ENCODE assay signal across 11 cellular contexts in genomic region chr15:91407237-91407889, GRCh38.
DNase-seq lines count a peak whose midpoint lies in the region; TF ChIP-seq lines count a peak whose summit lies in the region.
"Had no signal": no experiment of that assay in that cellular context is flagged by ENCODE, and none has a peak within 500 bp of the region (broad histone marks: within the 10 kb centered on the region; RNA-seq: fewer than 3 reads in every experiment).

No MANE protein-coding gene starts in this region.

- in situ Hi-C loops in astrocyte of the cerebellum (cut with HindIII; ENCODE audit: low sequenced_read_pairs), result no loop called here

- no peak overlapping the region for H3K4me3 ChIP-seq in astrocyte of the cerebellum (ENCODE audit: low read depth, low read length)
- H3K4me3 ChIP-seq: esophagus squamous epithelium, tibial artery had no signal

- TF ChIP-seq CTCF in astrocyte of the cerebellum (IDR thresholded peaks at IDR 0.05; ENCODE audit: low read depth, low read length, missing control alignments), result no peak

- DNase-seq in DMS153 (lab: John Stamatoyannopoulos, UW), result peak; percentile 30
- DNase-seq in DMS153 treated with DMSO at 0.1 percent for 48 hours (lab: John Stamatoyannopoulos, UW; ENCODE audit: unreplicated experiment), result no peak
- peak; percentile 44 for DNase-seq in NCI-H1105 (lab: John Stamatoyannopoulos, UW)
- DNase-seq in astrocyte of the cerebellum (ENCODE audit: low read depth), result peak; percentile 46
- peak; percentile 61 for DNase-seq in myocyte (ENCODE audit: low read depth)
- DNase-seq in CD1c-positive myeloid dendritic cell (ENCODE audit: extremely low spot score), result no peak
- no peak for DNase-seq in DMS114 treated with DMSO at 0.1 percent for 48 hours (lab: John Stamatoyannopoulos, UW; ENCODE audit: unreplicated experiment)
- no peak for DNase-seq in activated CD4-positive, alpha-beta T cell treated with anti-CD3 and anti-CD28 coated beads for 48 hours
- DNase-seq: esophagus squamous epithelium, KG1, tibial artery had no signal

Comparison
In these comparisons a context has a peak if more than half of its experiments do, and no peak if none do; other contexts are left out.
1. DNase-seq: peak in DMS153 (single experiment), NCI-H1105 (single experiment), astrocyte of the cerebellum (single experiment) and myocyte (single experiment); none in DMS153 treated with DMSO at 0.1 percent for 48 hours (single experiment), CD1c-positive myeloid dendritic cell (single experiment), DMS114 treated with DMSO at 0.1 percent for 48 hours (single experiment) and activated CD4-positive, alpha-beta T cell treated with anti-CD3 and anti-CD28 coated beads for 48 hours (single experiment).